In the genomic region with DNA sequence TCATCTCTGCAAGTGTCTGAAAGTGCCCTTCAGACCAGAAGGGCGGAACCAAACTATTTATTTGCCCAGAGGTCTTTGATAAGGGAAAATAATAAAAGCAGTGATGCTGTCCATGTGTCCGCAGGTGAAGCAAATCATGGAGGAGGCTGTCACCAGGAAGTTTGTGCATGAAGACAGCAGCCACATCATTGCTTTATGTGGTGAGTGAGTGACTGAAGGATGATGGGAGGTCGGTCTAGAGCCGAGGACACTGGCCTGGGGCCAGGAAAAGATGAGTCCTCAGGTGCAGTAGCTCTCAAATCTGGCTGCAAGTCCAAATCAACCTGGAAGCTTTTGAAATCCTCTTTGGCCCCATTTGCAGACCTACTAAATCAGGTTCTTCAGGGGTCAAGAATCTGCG, we compare ENCODE assay signal across 17 cellular contexts. TPM values are rescaled to one million over a fixed set of nuclear protein-coding genes. Genes with fewer than 3 reads are reported as not detected.
A peak's percentile ranks its signal among the peaks of the same experiment; 100 is the strongest.
DNase-seq lines count a peak whose midpoint lies in the region; ATAC-seq lines count a peak whose summit lies in the region.
"Had no signal": no experiment of that assay in that cellular context is flagged by ENCODE, and none has a peak within 500 bp of the region (broad histone marks: within the 10 kb centered on the region; RNA-seq: fewer than 3 reads in every experiment).

No MANE protein-coding gene starts in this region.

- no peaks in the 10 kb centered on the region for H3K9me3 Mint-ChIP-seq in activated naive CD4-positive, alpha-beta T cell treated with anti-CD3 and anti-CD28 coated beads for 36 hours
- no peaks in the 10 kb centered on the region for H3K9me3 Mint-ChIP-seq in activated naive CD4-positive, alpha-beta T cell treated with anti-CD3 and anti-CD28 coated beads, Interleukin-2, amount 10 ng/mL, durations not matched to agents 7 days and 5 days
- H3K9me3 Mint-ChIP-seq in stimulated activated naive CD8-positive, alpha-beta T cell treated with anti-CD3 and anti-CD28 coated beads, Interleukin-15, Interleukin-2, amounts not matched to agents 100 ng/mL and 50 ng/mL, for 24 hours: no peaks in the 10 kb centered on the region
- H3K9me3 Mint-ChIP-seq: naive B cell had no signal

- DNase-seq in activated naive CD4-positive, alpha-beta T cell treated with anti-CD3 and anti-CD28 coated beads for 36 hours: peak; percentile 46
- DNase-seq in activated naive CD4-positive, alpha-beta T cell treated with anti-CD3 and anti-CD28 coated beads, Interleukin-2, amount 10 ng/mL, durations not matched to agents 7 days and 5 days: no peak
- DNase-seq in activated CD8-positive, alpha-beta memory T cell treated with anti-CD3 and anti-CD28 coated beads for 24 hours: peak; percentile 67
- DNase-seq in kidney tubule cell (ENCODE audit: low spot score) (peak; percentile 64), UCSD-AML1 (lab: John Stamatoyannopoulos, UW; ENCODE audit: unreplicated experiment) (no peak)
- DNase-seq: hippocampal formation, IMR-90, left ventricle myocardium inferior, naive B cell, NCI-H1417, NCI-H748 treated with DMSO at 0.1 percent for 48 hours, right lobe of liver had no signal

- intact Hi-C loops in activated naive CD4-positive, alpha-beta T cell treated with anti-CD3 and anti-CD28 coated beads for 36 hours (cut with micrococcal nuclease): no loop called here

- no peak overlapping the region for H3K4me3 Mint-ChIP-seq in activated naive CD4-positive, alpha-beta T cell treated with anti-CD3 and anti-CD28 coated beads for 36 hours
- no peak overlapping the region for H3K4me3 Mint-ChIP-seq in activated naive CD4-positive, alpha-beta T cell treated with anti-CD3 and anti-CD28 coated beads, Interleukin-2, amount 10 ng/mL, durations not matched to agents 7 days and 5 days
- H3K4me3 Mint-ChIP-seq in stimulated activated naive CD8-positive, alpha-beta T cell treated with anti-CD3 and anti-CD28 coated beads, Interleukin-15, Interleukin-2, amounts not matched to agents 100 ng/mL and 50 ng/mL, for 24 hours: peak overlapping the region; percentile 2

- H3K27me3 Mint-ChIP-seq in activated naive CD4-positive, alpha-beta T cell treated with anti-CD3 and anti-CD28 coated beads for 36 hours (ENCODE audit: low read depth): no peaks in the 10 kb centered on the region
- H3K27me3 Mint-ChIP-seq in activated naive CD4-positive, alpha-beta T cell treated with anti-CD3 and anti-CD28 coated beads, Interleukin-2, amount 10 ng/mL, durations not matched to agents 7 days and 5 days: no peaks in the 10 kb centered on the region
- H3K27me3 Mint-ChIP-seq in stimulated activated naive CD8-positive, alpha-beta T cell treated with anti-CD3 and anti-CD28 coated beads, Interleukin-15, Interleukin-2, amounts not matched to agents 100 ng/mL and 50 ng/mL, for 24 hours: no peaks in the 10 kb centered on the region
- H3K27me3 Mint-ChIP-seq: naive B cell had no signal

- H3K27ac Mint-ChIP-seq in activated naive CD4-positive, alpha-beta T cell treated with anti-CD3 and anti-CD28 coated beads for 36 hours: no peak overlapping the region
- no peak overlapping the region for H3K27ac Mint-ChIP-seq in activated naive CD4-positive, alpha-beta T cell treated with anti-CD3 and anti-CD28 coated beads, Interleukin-2, amount 10 ng/mL, durations not matched to agents 7 days and 5 days
- peak overlapping the region; percentile 61 for H3K27ac Mint-ChIP-seq in stimulated activated naive CD8-positive, alpha-beta T cell treated with anti-CD3 and anti-CD28 coated beads, Interleukin-15, Interleukin-2, amounts not matched to agents 100 ng/mL and 50 ng/mL, for 24 hours

- ATAC-seq in GM19324 (IDR thresholded peaks at IDR 0.05; ENCODE audit: low FRiP score, unreplicated experiment): no peak
- no peak for ATAC-seq in GM18517 (IDR thresholded peaks at IDR 0.05; ENCODE audit: unreplicated experiment)
- ATAC-seq: esophagus mucosa, right lobe of liver, Right ventricle myocardium inferior had no signal

- H3K4me1 Mint-ChIP-seq in activated naive CD4-positive, alpha-beta T cell treated with anti-CD3 and anti-CD28 coated beads for 36 hours (ENCODE audit: low read depth): peaks cover 9% of the 10 kb centered on the region
- H3K4me1 Mint-ChIP-seq in activated naive CD4-positive, alpha-beta T cell treated with anti-CD3 and anti-CD28 coated beads, Interleukin-2, amount 10 ng/mL, durations not matched to agents 7 days and 5 days: peaks cover 16% of the 10 kb centered on the region
- H3K4me1 Mint-ChIP-seq in stimulated activated naive CD8-positive, alpha-beta T cell treated with anti-CD3 and anti-CD28 coated beads, Interleukin-15, Interleukin-2, amounts not matched to agents 100 ng/mL and 50 ng/mL, for 24 hours (ENCODE audit: low read depth): peaks cover 22% of the 10 kb centered on the region

- H3K36me3 Mint-ChIP-seq in activated naive CD4-positive, alpha-beta T cell treated with anti-CD3 and anti-CD28 coated beads for 36 hours (ENCODE audit: low read depth): peaks cover 1% of the 10 kb centered on the region
- peaks cover 11% of the 10 kb centered on the region for H3K36me3 Mint-ChIP-seq in activated naive CD4-positive, alpha-beta T cell treated with anti-CD3 and anti-CD28 coated beads, Interleukin-2, amount 10 ng/mL, durations not matched to agents 7 days and 5 days
- H3K36me3 Mint-ChIP-seq in stimulated activated naive CD8-positive, alpha-beta T cell treated with anti-CD3 and anti-CD28 coated beads, Interleukin-15, Interleukin-2, amounts not matched to agents 100 ng/mL and 50 ng/mL, for 24 hours (ENCODE audit: low read depth): peaks cover 9% of the 10 kb centered on the region
- H3K36me3 Mint-ChIP-seq: naive B cell had no signal

- CTCF ChIA-PET in activated naive CD4-positive, alpha-beta T cell treated with anti-CD3 and anti-CD28 coated beads for 36 hours (lab: Charles Lee): interaction anchor here (1.7 kb wide), 1 partner anchor 10 kb away, joined by 10 read pairs; no protein-coding TSS in a partner anchor
- CTCF ChIA-PET in activated naive CD4-positive, alpha-beta T cell treated with anti-CD3 and anti-CD28 coated beads, Interleukin-2, amount 10 ng/mL, durations not matched to agents 7 days and 5 days (lab: Charles Lee): no interaction called here

RNA-seq across cellular contexts. Expression of a gene that starts 6.1 kb away (rescaled TPM):
- total RNA-seq in activated naive CD4-positive, alpha-beta T cell treated with anti-CD3 and anti-CD28 coated beads for 36 hours: 10 to 100 TPM; 20.3 to 22.0 TPM

RNA-seq across cellular contexts. Expression of a gene that starts 7.2 kb away (rescaled TPM):
- 10 to 100 TPM; 51.1 to 51.5 TPM for total RNA-seq in activated naive CD4-positive, alpha-beta T cell treated with anti-CD3 and anti-CD28 coated beads for 36 hours

RNA-seq across cellular contexts. Expression of a gene that starts 39.7 kb away (rescaled TPM):
- total RNA-seq in activated naive CD4-positive, alpha-beta T cell treated with anti-CD3 and anti-CD28 coated beads for 36 hours: 10 to 100 TPM in 1 of 2 experiments, 1 to 10 TPM in 1; 8.9 to 10.2 TPM

RNA-seq across cellular contexts. Expression of a gene that starts 39.8 kb away (rescaled TPM):
- 10 to 100 TPM; 18.8 to 20.7 TPM for total RNA-seq in activated naive CD4-positive, alpha-beta T cell treated with anti-CD3 and anti-CD28 coated beads for 36 hours

RNA-seq across cellular contexts. Expression of a gene that starts 57.4 kb away (rescaled TPM):
- total RNA-seq in activated naive CD4-positive, alpha-beta T cell treated with anti-CD3 and anti-CD28 coated beads for 36 hours: 10 to 100 TPM; 13.1 to 17.0 TPM

Comparison
In these comparisons a context has a peak if more than half of its experiments do, and no peak if none do; other contexts are left out.
1. DNase-seq: peak in activated naive CD4-positive, alpha-beta T cell treated with anti-CD3 and anti-CD28 coated beads for 36 hours (single experiment), activated CD8-positive, alpha-beta memory T cell treated with anti-CD3 and anti-CD28 coated beads for 24 hours (single experiment) and kidney tubule cell (single experiment); none in activated naive CD4-positive, alpha-beta T cell treated with anti-CD3 and anti-CD28 coated beads, Interleukin-2, amount 10 ng/mL, durations not matched to agents 7 days and 5 days (single experiment) and UCSD-AML1 (single experiment).